ENCODE assay signal across 7 cellular contexts in genomic region chr3:12841970-12842328, GRCh38. TPM values are rescaled to one million over a fixed set of nuclear protein-coding genes. Genes with fewer than 3 reads are reported as not detected.
DNase-seq lines count a peak whose midpoint lies in the region; ATAC-seq and TF ChIP-seq lines count a peak whose summit lies in the region.

No MANE protein-coding gene starts in this region.

- H3K4me3 Mint-ChIP-seq in stimulated activated naive CD8-positive, alpha-beta T cell treated with anti-CD3 and anti-CD28 coated beads, Interleukin-15, amount 100 ng/mL, for 72 hours = peak overlapping the region; percentile 95

- H3K4me1 Mint-ChIP-seq in stimulated activated naive CD8-positive, alpha-beta T cell treated with anti-CD3 and anti-CD28 coated beads, Interleukin-15, amount 100 ng/mL, for 72 hours = peaks cover 47% of the 10 kb centered on the region

- H3K36me3 ChIP-seq in RWPE2 (ENCODE audit: low read depth) (peaks cover 42% of the 10 kb centered on the region), gastroesophageal sphincter (peaks cover 0 to 32% of the 10 kb centered on the region in 2 donors)

- peak; percentile 75 for TF ChIP-seq CTCF in RWPE2 (IDR thresholded peaks at IDR 0.05; ENCODE audit: poor library complexity, severe bottlenecking)
- no peak for TF ChIP-seq CTCF in gastroesophageal sphincter (IDR thresholded peaks at IDR 0.05)

- peak; percentile 12 for ATAC-seq in GM21619 (IDR thresholded peaks at IDR 0.05; ENCODE audit: unreplicated experiment)
- ATAC-seq in RWPE2 (ENCODE audit: low read depth) = no peak
- ATAC-seq in gastroesophageal sphincter = no peak
- no peak for ATAC-seq in stimulated activated naive CD8-positive, alpha-beta T cell treated with anti-CD3 and anti-CD28 coated beads, Interleukin-15, amount 100 ng/mL, for 72 hours
- no peak for ATAC-seq in HG02938 (IDR thresholded peaks at IDR 0.05; ENCODE audit: unreplicated experiment)
- no peak for ATAC-seq in HG03045 (IDR thresholded peaks at IDR 0.05; ENCODE audit: unreplicated experiment)

- TF ChIP-seq EP300 in gastroesophageal sphincter (IDR thresholded peaks at IDR 0.05) = no peak

- 32 to 37% methylated on average over 7 of the region's 7 CpGs for WGBS in gastroesophageal sphincter (ENCODE audit: low coverage in 1 of 2), 2 donors

- TF ChIP-seq POLR2A in gastroesophageal sphincter (IDR thresholded peaks at IDR 0.05) = no peak

- H3K27me3 ChIP-seq in RWPE2 (ENCODE audit: insufficient read depth, poor library complexity, severe bottlenecking) (no peaks in the 10 kb centered on the region), gastroesophageal sphincter (no peaks in the 10 kb centered on the region)

- H3K27me3 Mint-ChIP-seq in stimulated activated naive CD8-positive, alpha-beta T cell treated with anti-CD3 and anti-CD28 coated beads, Interleukin-15, amount 100 ng/mL, for 72 hours = no peaks in the 10 kb centered on the region

- no peak for DNase-seq in RWPE2 (ENCODE audit: low spot score)
- DNase-seq in stimulated activated naive CD8-positive, alpha-beta T cell treated with anti-CD3 and anti-CD28 coated beads, Interleukin-15, amount 100 ng/mL, for 72 hours = peak in 1 of 2 donors; percentile 20
- no peak for DNase-seq in stimulated activated CD8-positive, alpha-beta memory T cell treated with anti-CD3 and anti-CD28 coated beads, Interleukin-4, amount 100 ng/mL, for 48 hours

- peak overlapping the region; percentile 100 for H3K27ac Mint-ChIP-seq in stimulated activated naive CD8-positive, alpha-beta T cell treated with anti-CD3 and anti-CD28 coated beads, Interleukin-15, amount 100 ng/mL, for 72 hours

- H3K9me3 ChIP-seq in RWPE2 (ENCODE audit: severe bottlenecking) (no peaks in the 10 kb centered on the region), gastroesophageal sphincter (no peaks in the 10 kb centered on the region)

- H3K27ac ChIP-seq in RWPE2 (ENCODE audit: poor library complexity, severe bottlenecking) (peak overlapping the region; percentile 72), gastroesophageal sphincter (peak overlapping the region; percentile 79 to 94 (median 88))

- H3K4me3 ChIP-seq in RWPE2 (ENCODE audit: severe bottlenecking) = peak overlapping the region; percentile 81
- peak overlapping the region in 1 of 2 donors; percentile 79 for H3K4me3 ChIP-seq in gastroesophageal sphincter

- no peaks in the 10 kb centered on the region for H3K9me3 Mint-ChIP-seq in stimulated activated naive CD8-positive, alpha-beta T cell treated with anti-CD3 and anti-CD28 coated beads, Interleukin-15, amount 100 ng/mL, for 72 hours

- peaks cover 21% of the 10 kb centered on the region for H3K4me1 ChIP-seq in RWPE2 (ENCODE audit: insufficient read depth, poor library complexity, severe bottlenecking)
- peaks cover 0 to 42% (median 14%) of the 10 kb centered on the region in 3 donors for H3K4me1 ChIP-seq in gastroesophageal sphincter

RNA-seq across cellular contexts. Expression of gene RPL32, which starts 0.6 kb away (rescaled TPM):
- total RNA-seq in gastroesophageal sphincter = 100 to 1,000 TPM; 679 to 924 (median 775) TPM

RNA-seq across cellular contexts. Expression of gene CAND2, which starts 45.5 kb away (rescaled TPM):
- 10 to 100 TPM; 11.5 to 29.9 (median 19.4) TPM for total RNA-seq in gastroesophageal sphincter
